ENCODE assay signal across 7 cellular contexts in genomic region chr17:17301659-17302058, GRCh38. TPM values are rescaled to one million over a fixed set of nuclear protein-coding genes. Genes with fewer than 3 reads are reported as not detected.
DNase-seq lines count a peak whose midpoint lies in the region; TF ChIP-seq lines count a peak whose summit lies in the region.
"Not testable (repeated sequence)": the region's sequence is repeated elsewhere in the genome, so short reads cannot be mapped to it uniquely, and the experiment has no call there.

No MANE protein-coding gene starts in this region.

- not testable (repeated sequence) for H3K79me1 ChIP-seq in H9 (ENCODE audit: insufficient read depth, low read depth, low read length, poor library complexity, severe bottlenecking)

- not testable (repeated sequence) for DNase-seq in H9; endothelial cell (ENCODE audit: low spot score); nephron progenitor cell
- DNase-seq in activated effector memory CD4-positive, alpha-beta T cell treated with anti-CD3 and anti-CD28 coated beads, Interleukin-2, amount 50 U/mL, for 16 hours, result peak; percentile 34
- peak; percentile 48 for DNase-seq in sigmoid colon

- H3K4ac ChIP-seq in H9 (ENCODE audit: low read depth, low read length), result not testable (repeated sequence)

- H3K4me2 ChIP-seq in H9 (ENCODE audit: insufficient read depth, insufficient read length, low read length) (peak overlapping the region; percentile 54), OCI-LY3 (ENCODE audit: low read length) (peak overlapping the region; percentile 97)

- not testable (repeated sequence) for H2BK12ac ChIP-seq in H9 (ENCODE audit: insufficient read length, low read depth, low read length)

- H4K8ac ChIP-seq in H9 (replicated peaks; ENCODE audit: insufficient read length, low read depth, low read length), result not testable (repeated sequence)

- not testable (repeated sequence) for H3K18ac ChIP-seq in H9 (ENCODE audit: insufficient read length, low read depth, low read length)

- TF ChIP-seq POLR2A in sigmoid colon (IDR thresholded peaks at IDR 0.05), result not testable (repeated sequence)

- H4K91ac ChIP-seq in H9 (ENCODE audit: insufficient read length, low read depth, low read length), result not testable (repeated sequence)

- H4K5ac ChIP-seq in H9 (ENCODE audit: insufficient read length, low read depth, low read length), result not testable (repeated sequence)

- intact Hi-C loops in sigmoid colon (cut with DNase I), result loop anchor here (10.0 kb wide), 1 partner anchor 157 kb away; no protein-coding TSS in a partner anchor

- not testable (repeated sequence) for H3K14ac ChIP-seq in H9 (ENCODE audit: insufficient read depth, low read length)

- H3K4me1 Mint-ChIP-seq in H9 (peaks cover 20 to 33% of the 10 kb centered on the region in 2 experiments), endothelial cell (ENCODE audit: unreplicated experiment) (peaks cover 20% of the 10 kb centered on the region), nephron progenitor cell (peaks cover 42% of the 10 kb centered on the region)

- not testable (repeated sequence) for TF ChIP-seq EP300 in sigmoid colon (IDR thresholded peaks at IDR 0.05)

- not testable (repeated sequence) for H3K36me3 ChIP-seq in OCI-LY3 (replicated peaks; ENCODE audit: low read depth, low read length); sigmoid colon

- not testable (repeated sequence) for H3K23ac ChIP-seq in H9 (ENCODE audit: insufficient read length, low read depth, low read length)

- WGBS in H9 (ENCODE audit: extremely low coverage, insufficient read length, low lambda C conversion rate), result no CpG with 5 or more reads among the region's 11 CpGs
- WGBS in sigmoid colon, 2 donors, result 86 to 97% methylated on average over 11 of the region's 11 CpGs

- not testable (repeated sequence) for H2BK20ac ChIP-seq in H9 (ENCODE audit: low read depth, low read length, poor library complexity, severe bottlenecking)

- H3K56ac ChIP-seq in H9 (ENCODE audit: insufficient read length, low read depth, low read length), result not testable (repeated sequence)

- not testable (repeated sequence) for H3K9me3 Mint-ChIP-seq in H9; endothelial cell (ENCODE audit: unreplicated experiment); nephron progenitor cell

- peak overlapping the region; percentile 96; the same call in 1 of the 2 replicates for H3K4me3 ChIP-seq in OCI-LY3 (ENCODE audit: low read length)
- peak overlapping the region; percentile 41; the same call in 1 of the 2 replicates for H3K4me3 ChIP-seq in iPS-18c (ENCODE audit: insufficient read depth, low read depth, low read length)
- not testable (repeated sequence) for H3K4me3 ChIP-seq in sigmoid colon

- not testable (repeated sequence) for H3T11ph ChIP-seq in H9 (ENCODE audit: low read length)

- not testable (repeated sequence) for H3K9me3 ChIP-seq in H9 (ENCODE audit: control insufficient read depth, low read depth, low read length); OCI-LY3 (ENCODE audit: insufficient read depth, low read length); iPS-18c (ENCODE audit: control insufficient read depth, insufficient read depth, low read length); sigmoid colon

- H3K36me3 Mint-ChIP-seq in H9 (ENCODE audit: insufficient read depth in 1 of 3, low read depth in 3 of 3); endothelial cell (ENCODE audit: low read depth, unreplicated experiment); nephron progenitor cell (ENCODE audit: low read depth): not testable (repeated sequence)

- not testable (repeated sequence) for H2AFZ ChIP-seq in H9 (ENCODE audit: low read length)
- peak overlapping the region; percentile 88; the same call in 1 of the 2 replicates for H2AFZ ChIP-seq in OCI-LY3 (ENCODE audit: low read depth, low read length)

- H3K4me3 Mint-ChIP-seq in H9 (peak overlapping the region; percentile 64 to 93), endothelial cell (ENCODE audit: unreplicated experiment) (peak overlapping the region; percentile 76), nephron progenitor cell (peak overlapping the region; percentile 88)

- not testable (repeated sequence) for H2AK5ac ChIP-seq in H9 (ENCODE audit: insufficient read length, low read length)

- not testable (repeated sequence) for H2BK5ac ChIP-seq in H9 (ENCODE audit: insufficient read length, low read length)

- not testable (repeated sequence) for H4K20me1 ChIP-seq in H9 (ENCODE audit: control insufficient read depth, insufficient read depth, insufficient read length); OCI-LY3 (ENCODE audit: insufficient read depth, low read length)

- H3K27me3 Mint-ChIP-seq in H9 (ENCODE audit: low read depth) (peaks cover 11% of the 10 kb centered on the region), nephron progenitor cell (ENCODE audit: low read depth, poor library complexity) (peaks cover 12% of the 10 kb centered on the region)
- H3K27me3 Mint-ChIP-seq in endothelial cell (ENCODE audit: unreplicated experiment), result not testable (repeated sequence)

- peak overlapping the region in 2 of 3 experiments; percentile 74 to 82; a peak in 2 of 7 replicates for H3K27ac Mint-ChIP-seq in H9
- not testable (repeated sequence) for H3K27ac Mint-ChIP-seq in endothelial cell (ENCODE audit: unreplicated experiment); nephron progenitor cell

- not testable (repeated sequence) for H3K27me3 ChIP-seq in H9 (ENCODE audit: insufficient read depth, low read length); OCI-LY3 (ENCODE audit: low read depth, low read length); sigmoid colon

- not testable (repeated sequence) for H2BK15ac ChIP-seq in H9 (ENCODE audit: low read depth, low read length)

- H2BK120ac ChIP-seq in H9 (ENCODE audit: low read depth, low read length, poor library complexity, severe bottlenecking), result not testable (repeated sequence)

- H3K9ac ChIP-seq in H9 (ENCODE audit: extremely low read depth, insufficient read length, low read length); OCI-LY3 (ENCODE audit: low read length): not testable (repeated sequence)

- not testable (repeated sequence) for H3K23me2 ChIP-seq in H9 (ENCODE audit: insufficient read length, low read depth, low read length, poor library complexity, severe bottlenecking)

- TF ChIP-seq CTCF in H9 (conservative IDR thresholded peaks at IDR 0.05); OCI-LY3 (IDR thresholded peaks at IDR 0.05; ENCODE audit: low read depth, low read length); endothelial cell (IDR thresholded peaks at IDR 0.05; ENCODE audit: unreplicated experiment); nephron progenitor cell (IDR thresholded peaks at IDR 0.05); sigmoid colon (IDR thresholded peaks at IDR 0.05): not testable (repeated sequence)

- not testable (repeated sequence) for H3K4me1 ChIP-seq in H9 (ENCODE audit: insufficient read depth, low read length)
- H3K4me1 ChIP-seq in OCI-LY3 (ENCODE audit: low read length), result peaks cover 40% of the 10 kb centered on the region
- peaks cover 0 to 27% (median 14%) of the 10 kb centered on the region in 4 donors for H3K4me1 ChIP-seq in sigmoid colon

- H3K79me2 ChIP-seq in H9 (ENCODE audit: insufficient read depth, low read length); OCI-LY3 (ENCODE audit: low read length): not testable (repeated sequence)

- not testable (repeated sequence) for H3K27ac ChIP-seq in H9 (ENCODE audit: insufficient read length, low read depth, low read length); OCI-LY3 (ENCODE audit: low read length)
- peak overlapping the region in 2 of 4 donors; percentile 70 to 71 for H3K27ac ChIP-seq in sigmoid colon

RNA-seq across cellular contexts. Expression of gene NT5M, which starts 1.5 kb away (rescaled TPM):
- total RNA-seq in H9 (2021) (6.6 and 7.8 TPM in 2 replicates), endothelial cell (ENCODE audit: unreplicated experiment) (5.8 TPM), sigmoid colon (1 to 10 TPM; 4.3 to 5.8 (median 5.5) TPM)
- polyA plus RNA-seq in sigmoid colon, result 1 to 10 TPM in 2 of 3 donors, under 1 TPM in 1; 0.92 to 4.2 (median 1.9) TPM

RNA-seq across cellular contexts. Expression of gene COPS3, which starts 20.6 kb away (rescaled TPM):
- total RNA-seq in H9 (2021) (103 and 113 TPM in 2 replicates), endothelial cell (ENCODE audit: unreplicated experiment) (52.7 TPM), sigmoid colon (100 to 1,000 TPM in 1 of 4 donors, 10 to 100 TPM in 3; 56.8 to 105 (median 72.7) TPM)
- polyA plus RNA-seq in sigmoid colon, result 10 to 100 TPM; 44.6 to 50.5 (median 48.3) TPM
